In genomic region chr17:40327735-40328385, GRCh38 we compare ENCODE assay signal across 11 cellular contexts. TPM values are rescaled to one million over a fixed set of nuclear protein-coding genes. Genes with fewer than 3 reads are reported as not detected.
DNase-seq lines count a peak whose midpoint lies in the region; ATAC-seq and TF ChIP-seq lines count a peak whose summit lies in the region.
"Had no signal": no experiment of that assay in that cellular context is flagged by ENCODE, and none has a peak within 500 bp of the region (broad histone marks: within the 10 kb centered on the region; RNA-seq: fewer than 3 reads in every experiment).

No MANE protein-coding gene starts in this region.

- peak overlapping the region; percentile 19 to 56 for H3K4me3 ChIP-seq in CD4-positive, alpha-beta memory T cell (ENCODE audit: low read length in 2 of 2)
- H3K4me3 ChIP-seq in fibroblast of lung (replicated peaks in 1 of 4; ENCODE audit: control extremely low read depth in 1 of 4, insufficient read depth in 1 of 4, low read depth in 3 of 4, low read length in 4 of 4) (no peak overlapping the region), parathyroid adenoma (ENCODE audit: low read depth, low read length) (no peak overlapping the region)

- intact Hi-C loops in CD4-positive, alpha-beta memory T cell (cut with micrococcal nuclease) = loop anchor here (2.0 kb wide), 1 partner anchor 25 kb away; no protein-coding TSS in a partner anchor

- no peak for DNase-seq in CD4-positive, alpha-beta memory T cell
- DNase-seq in T-cell = no peak
- peak in 1 of 2 donors; percentile 42 for DNase-seq in fibroblast of lung (ENCODE audit: low read depth in 2 of 2)
- DNase-seq in DMS153 (lab: John Stamatoyannopoulos, UW) = no peak
- no peak for DNase-seq in SKM-1 treated with dmso at 0.1 percent for 144 hours (lab: John Stamatoyannopoulos, UW; ENCODE audit: unreplicated experiment)
- DNase-seq in NCI-H524 (lab: John Stamatoyannopoulos, UW) = no peak
- DNase-seq in cortex of kidney (lab: John Stamatoyannopoulos, UW) = no peak
- DNase-seq: central memory CD4-positive, alpha-beta T cell; NCI-H774; retina had no signal

- H4K20me1 ChIP-seq in fibroblast of lung (ENCODE audit: control insufficient read depth, extremely low read depth, insufficient read depth, low read length) = no peaks in the 10 kb centered on the region

- H3K4me3 Mint-ChIP-seq in CD4-positive, alpha-beta memory T cell = peak overlapping the region; percentile 72 to 98 (median 91)
- H3K4me3 Mint-ChIP-seq in T-cell = peak overlapping the region; percentile 79 to 91 (median 89)

- H3K27me3 ChIP-seq in CD4-positive, alpha-beta memory T cell (ENCODE audit: insufficient read depth, low read length) = no peaks in the 10 kb centered on the region
- H3K27me3 ChIP-seq in fibroblast of lung (ENCODE audit: control insufficient read depth, insufficient read depth, low read length) = no peaks in the 10 kb centered on the region
- no peaks in the 10 kb centered on the region for H3K27me3 ChIP-seq in parathyroid adenoma (ENCODE audit: control insufficient read depth, insufficient read depth, low read length)

- peak overlapping the region; percentile 13 for H3K4me2 ChIP-seq in fibroblast of lung (ENCODE audit: extremely low read depth, insufficient read depth, low read length)
- no peak overlapping the region for H3K4me2 ChIP-seq in parathyroid adenoma (ENCODE audit: low read length)

- POLR2A ChIA-PET in CD4-positive, alpha-beta memory T cell (lab: Charles Lee; ENCODE audit: partially characterized antibody) = interaction anchor here (1.0 to 37.1 kb wide), 5 partner anchors 17 to 227 kb away, joined by 3 to 1054 read pairs (median 4); partner anchors contain the start of genes NR1D1 and RARA
- POLR2A ChIA-PET in T-cell (lab: Charles Lee) = interaction anchor here (0.6 to 0.9 kb wide), 6 partner anchors 10 to 232 kb away, joined by 3 to 7 read pairs (median 4); no protein-coding TSS in a partner anchor

- peaks cover under 1 to 2% of the 10 kb centered on the region in 2 donors for H3K27me3 Mint-ChIP-seq in CD4-positive, alpha-beta memory T cell
- no peaks in the 10 kb centered on the region for H3K27me3 Mint-ChIP-seq in T-cell

- H3K4me1 ChIP-seq in CD4-positive, alpha-beta memory T cell (ENCODE audit: insufficient read depth, low read length) = peaks cover 98% of the 10 kb centered on the region
- H3K4me1 ChIP-seq in fibroblast of lung (ENCODE audit: control insufficient read depth, extremely low read depth, insufficient read depth, low read length) (peaks cover 69% of the 10 kb centered on the region), parathyroid adenoma (peaks cover 51% of the 10 kb centered on the region)

- H3K79me2 ChIP-seq in fibroblast of lung (ENCODE audit: control insufficient read depth, insufficient read depth, low read length) (peaks cover 58% of the 10 kb centered on the region), parathyroid adenoma (peaks cover 14% of the 10 kb centered on the region)

- H3K9ac ChIP-seq in fibroblast of lung (ENCODE audit: insufficient read depth, low read length) = no peak overlapping the region
- H3K9ac ChIP-seq in parathyroid adenoma = no peak overlapping the region

- peaks cover 10% of the 10 kb centered on the region for H3K36me3 ChIP-seq in CD4-positive, alpha-beta memory T cell (ENCODE audit: insufficient read depth, low read length)
- H3K36me3 ChIP-seq in fibroblast of lung (ENCODE audit: control insufficient read depth, insufficient read depth, low read length) (peaks cover 2% of the 10 kb centered on the region), parathyroid adenoma (ENCODE audit: control insufficient read depth, insufficient read depth, low read length) (no peaks in the 10 kb centered on the region)

- H3K4me1 Mint-ChIP-seq in CD4-positive, alpha-beta memory T cell = peaks cover 66 to 98% (median 81%) of the 10 kb centered on the region in 4 donors
- H3K4me1 Mint-ChIP-seq in T-cell = peaks cover 87 to 96% (median 94%) of the 10 kb centered on the region in 3 donors

- CTCF ChIA-PET in CD4-positive, alpha-beta memory T cell (lab: Charles Lee; ENCODE audit: partially characterized antibody) = interaction anchor here (1.0 to 18.7 kb wide), 7 partner anchors 9 to 27 kb away, joined by 4 to 252 read pairs (median 16); partner anchors contain the start of gene RARA
- CTCF ChIA-PET in T-cell (lab: Charles Lee) = interaction anchor here in 1 of 2 donors (0.5 to 0.8 kb wide), 2 partner anchors 11 to 125 kb away, joined by 3 read pairs; no protein-coding TSS in a partner anchor

- peaks cover 0 to 2% (median 0%) of the 10 kb centered on the region in 8 donors for H3K9me3 Mint-ChIP-seq in CD4-positive, alpha-beta memory T cell
- no peaks in the 10 kb centered on the region for H3K9me3 Mint-ChIP-seq in T-cell

- peak overlapping the region; percentile 96 to 100 (median 99) for H3K27ac Mint-ChIP-seq in CD4-positive, alpha-beta memory T cell
- H3K27ac Mint-ChIP-seq in T-cell = peak overlapping the region; percentile 99 to 100

- no peaks in the 10 kb centered on the region for H3K9me3 ChIP-seq in CD4-positive, alpha-beta memory T cell (ENCODE audit: control insufficient read depth in 1 of 2, low read length in 2 of 2)
- H3K9me3 ChIP-seq in fibroblast of lung (ENCODE audit: control insufficient read depth, insufficient read depth, low read depth, low read length) = no peaks in the 10 kb centered on the region
- H3K9me3 ChIP-seq in parathyroid adenoma (ENCODE audit: control insufficient read depth, low read length) = no peaks in the 10 kb centered on the region

- H2AFZ ChIP-seq in fibroblast of lung (ENCODE audit: low read length) (no peak overlapping the region), parathyroid adenoma (no peak overlapping the region)

- H3K36me3 Mint-ChIP-seq in CD4-positive, alpha-beta memory T cell = peaks cover 11 to 35% of the 10 kb centered on the region in 2 donors
- H3K36me3 Mint-ChIP-seq in T-cell = peaks cover 17% of the 10 kb centered on the region

- TF ChIP-seq CTCF in fibroblast of lung (conservative IDR thresholded peaks at IDR 0.05 in 1 of 2, IDR thresholded peaks at IDR 0.05 in 1 of 2; ENCODE audit: low read depth in 1 of 2, low read length in 2 of 2) (no peak), parathyroid adenoma (IDR thresholded peaks at IDR 0.05) (no peak)

- H3K27ac ChIP-seq in CD4-positive, alpha-beta memory T cell (ENCODE audit: low read depth, low read length) = peak overlapping the region; percentile 99
- H3K27ac ChIP-seq in fibroblast of lung (ENCODE audit: insufficient read depth, low read length) (no peak overlapping the region), parathyroid adenoma (peak overlapping the region; percentile 27)

- no peak for ATAC-seq in T-cell (replicated peaks in 1 of 4)

RNA-seq across cellular contexts. Expression of gene RARA, which starts 18.9 kb away (rescaled TPM):
- total RNA-seq in CD4-positive, alpha-beta memory T cell = 10 to 100 TPM; 54.1 to 54.5 TPM
- polyA plus RNA-seq in CD4-positive, alpha-beta memory T cell = 10 to 100 TPM in 1 of 2 donors, 1 to 10 TPM in 1; 5.1 to 20.7 TPM
- 10 to 100 TPM; 46.8 to 90.7 (median 69.1) TPM for total RNA-seq in T-cell
- 7.8 and 10.5 TPM in 2 replicates for total RNA-seq in fibroblast of lung
- polyA plus RNA-seq in fibroblast of lung = 7.0 and 7.6 TPM in 2 replicates
- 27.6 and 29.8 TPM in 2 replicates for polyA plus RNA-seq in fibroblast of lung (2012)
- polyA minus RNA-seq in fibroblast of lung (ENCODE audit: low replicate concordance) = 39.2 and 44.6 TPM in 2 replicates

RNA-seq across cellular contexts. Expression of gene GJD3, which starts 36.7 kb away (rescaled TPM):
- not detected for total RNA-seq in CD4-positive, alpha-beta memory T cell
- not detected for polyA plus RNA-seq in CD4-positive, alpha-beta memory T cell
- total RNA-seq in T-cell = not detected
- 3.9 and 4.3 TPM in 2 replicates for total RNA-seq in fibroblast of lung
- 0.16 and 0.99 TPM in 2 replicates for polyA plus RNA-seq in fibroblast of lung
- 0.36 TPM in 1 of 2 replicates, not detected in the other for polyA plus RNA-seq in fibroblast of lung (2012)
- 0.63 TPM in 1 of 2 replicates, not detected in the other for polyA minus RNA-seq in fibroblast of lung (ENCODE audit: low replicate concordance)

RNA-seq across cellular contexts. Expression of gene CDC6, which starts 40.2 kb away (rescaled TPM):
- total RNA-seq in CD4-positive, alpha-beta memory T cell = 1 to 10 TPM in 1 of 2 experiments, under 1 TPM in 1; 0.72 to 2.1 TPM
- polyA plus RNA-seq in CD4-positive, alpha-beta memory T cell = under 1 TPM; 0.61 to 0.87 TPM
- total RNA-seq in T-cell (1 to 10 TPM; 1.3 to 3.2 (median 2.1) TPM), fibroblast of lung (1.3 and 4.5 TPM in 2 replicates)
- polyA plus RNA-seq in fibroblast of lung = 16.3 and 45.4 TPM in 2 replicates
- polyA plus RNA-seq in fibroblast of lung (2012) = 9.1 and 27.8 TPM in 2 replicates
- polyA minus RNA-seq in fibroblast of lung (ENCODE audit: low replicate concordance) = 2.0 and 6.4 TPM in 2 replicates

Comparison
In these comparisons a context has a peak if more than half of its experiments do, and no peak if none do; other contexts are left out.
1. H3K4me3 ChIP-seq: peak in CD4-positive, alpha-beta memory T cell (2 of 2); none in fibroblast of lung (0 of 4) and parathyroid adenoma (single experiment).